24 cellular contexts compared by ENCODE assay signal in the genomic region with DNA sequence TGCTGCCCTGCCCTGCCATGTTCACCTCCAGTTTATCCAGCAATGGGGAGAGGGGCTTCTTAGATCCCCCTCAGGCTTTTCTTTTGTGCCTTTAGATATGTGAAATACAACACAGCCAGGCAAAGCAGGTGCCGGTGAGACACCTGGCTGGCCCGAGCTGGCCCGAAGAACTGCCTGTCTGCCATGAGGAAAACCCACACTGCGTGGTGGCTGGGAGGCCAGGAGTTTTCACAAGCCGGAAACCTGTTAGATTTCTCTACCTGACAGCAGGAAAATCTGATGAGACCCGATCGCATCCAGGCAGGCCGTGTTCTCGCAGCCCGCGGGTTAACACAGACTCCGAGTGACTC. TPM values are rescaled to one million over a fixed set of nuclear protein-coding genes. Genes with fewer than 3 reads are reported as not detected.
DNase-seq lines count a peak whose midpoint lies in the region; ATAC-seq, FAIRE-seq and TF ChIP-seq lines count a peak whose summit lies in the region.
"Had no signal": no experiment of that assay in that cellular context is flagged by ENCODE, and none has a peak within 500 bp of the region (broad histone marks: within the 10 kb centered on the region; RNA-seq: fewer than 3 reads in every experiment).

No MANE protein-coding gene starts in this region.

- peaks cover 10% of the 10 kb centered on the region for H3K4me1 Mint-ChIP-seq in T-helper 17 cell

- 92% methylated on average over 12 of the region's 12 CpGs for WGBS in liver

- FAIRE-seq in GM12891 (lab: Jason Lieb, UNC) (no peak), GM19239 (lab: Jason Lieb, UNC) (no peak)
- FAIRE-seq: urothelium cell line had no signal

- TF ChIP-seq POLR2A in GM12891 (IDR thresholded peaks at IDR 0.05; ENCODE audit: low read depth, low read length) = no peak

- H3K36me3 ChIP-seq in A673 (ENCODE audit: insufficient read depth, low read length, poor library complexity, severe bottlenecking) (no peaks in the 10 kb centered on the region), liver (ENCODE audit: control insufficient read depth in 4 of 4, insufficient read depth in 3 of 4, low read depth in 1 of 4, low read length in 3 of 4) (peaks cover 0 to 3% (median 0%) of the 10 kb centered on the region in 4 donors)
- H3K36me3 ChIP-seq: gastrocnemius medialis had no signal

- peak overlapping the region; percentile 90 for H3K27ac ChIP-seq in A673 (ENCODE audit: low read depth, low read length, poor library complexity, severe bottlenecking)
- H3K27ac ChIP-seq in liver (ENCODE audit: low read depth in 1 of 2, low read length in 2 of 2) = peak overlapping the region; percentile 21 to 46
- H3K27ac ChIP-seq: esophagus muscularis mucosa, gastrocnemius medialis had no signal

- H3K4me3 ChIP-seq in A673 (ENCODE audit: low read depth, low read length, poor library complexity, severe bottlenecking) (no peak overlapping the region), liver (ENCODE audit: low read depth in 1 of 3, low read length in 3 of 3) (no peak overlapping the region)
- H3K4me3 ChIP-seq: esophagus muscularis mucosa, gastrocnemius medialis had no signal

- TF ChIP-seq CTCF in A673 (conservative IDR thresholded peaks at IDR 0.05; ENCODE audit: low read depth, low read length) (no peak), liver (IDR thresholded peaks at IDR 0.05; ENCODE audit: low read depth, low read length, missing input control) (no peak)

- no TSS peak for BruUV-seq in A673 (replicated peaks; lab: Mats Ljungman, UMichigan)

- ATAC-seq in T-helper 17 cell (no peak), GM19452 (IDR thresholded peaks at IDR 0.05; ENCODE audit: unreplicated experiment) (no peak)
- ATAC-seq: activated T-helper 17 cell treated with anti-CD3 and anti-CD28 coated beads, Interleukin-2, amount 50 U/mL, for 72 hours; naive thymus-derived CD8-positive, alpha-beta T cell had no signal

- H3K27me3 ChIP-seq in A673 (replicated peaks; ENCODE audit: insufficient read depth, low read depth, low read length, poor library complexity) = no peaks in the 10 kb centered on the region
- no peaks in the 10 kb centered on the region for H3K27me3 ChIP-seq in liver (ENCODE audit: control insufficient read depth in 4 of 4, insufficient read depth in 4 of 4, low read length in 3 of 4)

- H3K4me3 Mint-ChIP-seq in T-helper 17 cell = no peak overlapping the region
- H3K4me3 Mint-ChIP-seq: activated naive CD8-positive, alpha-beta T cell treated with anti-CD3 and anti-CD28 coated beads for 36 hours had no signal

- CTCF ChIA-PET in A673 (lab: Charles Lee) = no interaction called here

- H3K9me3 ChIP-seq in A673 (ENCODE audit: low read depth, low read length, poor library complexity, severe bottlenecking) (no peaks in the 10 kb centered on the region), T-helper 17 cell (ENCODE audit: control insufficient read depth, low read length, poor library complexity, severe bottlenecking) (no peaks in the 10 kb centered on the region), liver (ENCODE audit: control insufficient read depth in 4 of 4, low read length in 3 of 4) (no peaks in the 10 kb centered on the region)
- H3K9me3 ChIP-seq: esophagus muscularis mucosa, gastrocnemius medialis had no signal

- no peak overlapping the region for H3K9ac ChIP-seq in liver (ENCODE audit: low read depth in 1 of 2, low read length in 2 of 2)

- H3K27ac Mint-ChIP-seq in T-helper 17 cell = peak overlapping the region; percentile 75
- H3K27ac Mint-ChIP-seq: activated naive CD8-positive, alpha-beta T cell treated with anti-CD3 and anti-CD28 coated beads for 36 hours had no signal

- DNase-seq in A673 (ENCODE audit: low spot score) (no peak), GM12891 (ENCODE audit: insufficient read length, low spot score) (peak; percentile 21), T-helper 17 cell (no peak), cerebellum (ENCODE audit: low spot score) (no peak), NCI-H1105 treated with DMSO at 0.1 percent for 48 hours (lab: John Stamatoyannopoulos, UW) (no peak), GM19239 (ENCODE audit: insufficient read length, low spot score) (no peak)
- DNase-seq: activated CD4-positive, CD25-positive, alpha-beta regulatory T cell treated with anti-CD3 and anti-CD28 coated beads, Interleukin-2, amount 50 U/mL, for 72 hours; activated naive CD8-positive, alpha-beta T cell treated with anti-CD3 and anti-CD28 coated beads for 36 hours; CD4-positive, CD25-positive, alpha-beta regulatory T cell; effector memory CD4-positive, alpha-beta T cell; GDM1; naive thymus-derived CD8-positive, alpha-beta T cell; NCI-H1092 treated with DMSO at 0.1 percent for 48 hours; NCI-H2081; NCI-H345; SHP77 had no signal

- H3K4me1 ChIP-seq in A673 (ENCODE audit: insufficient read depth, low read length, poor library complexity, severe bottlenecking) (peaks cover 53% of the 10 kb centered on the region), liver (ENCODE audit: control insufficient read depth in 4 of 4, insufficient read depth in 4 of 4, low read length in 3 of 4) (peaks cover 19 to 56% (median 38%) of the 10 kb centered on the region in 4 donors)

- no peak for TF ChIP-seq RAD21 in liver (IDR thresholded peaks at IDR 0.05)

- H3K27me3 Mint-ChIP-seq in T-helper 17 cell = no peaks in the 10 kb centered on the region
- H3K27me3 Mint-ChIP-seq: activated naive CD8-positive, alpha-beta T cell treated with anti-CD3 and anti-CD28 coated beads for 36 hours; activated T-helper 17 cell treated with anti-CD3 and anti-CD28 coated beads, Interleukin-2, amount 50 U/mL, for 72 hours; CD4-positive, CD25-positive, alpha-beta regulatory T cell had no signal

- POLR2A ChIA-PET in A673 (lab: Charles Lee; ENCODE audit: low non-redundant PET) = no interaction called here

- intact Hi-C loops in A673 (cut with micrococcal nuclease; ENCODE audit: unreplicated experiment) = no loop called here

- no peaks in the 10 kb centered on the region for H3K36me3 Mint-ChIP-seq in T-helper 17 cell (ENCODE audit: low read depth)
- H3K36me3 Mint-ChIP-seq: activated naive CD8-positive, alpha-beta T cell treated with anti-CD3 and anti-CD28 coated beads for 36 hours; CD4-positive, CD25-positive, alpha-beta regulatory T cell; naive thymus-derived CD8-positive, alpha-beta T cell had no signal

TF ChIP-seq in GM12891, 5 proteins besides CTCF, POLR2A, EP300 and RAD21:
- TF ChIP-seq POLR2AphosphoS5 (IDR thresholded peaks at IDR 0.05; ENCODE audit: low read depth, low read length) (no peak), SPI1 (IDR thresholded peaks at IDR 0.05; ENCODE audit: low read depth, low read length) (no peak), PAX5 (IDR thresholded peaks at IDR 0.05; ENCODE audit: insufficient read depth, low read length, severe bottlenecking) (no peak), TAF1 (IDR thresholded peaks at IDR 0.05; ENCODE audit: low read depth, low read length) (no peak), POU2F2 (IDR thresholded peaks at IDR 0.05; ENCODE audit: low read depth, low read length) (no peak)

TF ChIP-seq in liver, 16 proteins besides CTCF, POLR2A, EP300 and RAD21 (continues in another document):
- TF ChIP-seq HNF4G (IDR thresholded peaks at IDR 0.05) (no peak), RXRA (IDR thresholded peaks at IDR 0.05) (no peak), FOXA1 (IDR thresholded peaks at IDR 0.05) (no peak), NR2F2 (IDR thresholded peaks at IDR 0.05) (no peak), JUND (IDR thresholded peaks at IDR 0.05) (no peak), TAF1 (conservative IDR thresholded peaks at IDR 0.05) (no peak), SP1 (IDR thresholded peaks at IDR 0.05) (no peak), YY1 (IDR thresholded peaks at IDR 0.05) (no peak), EGR1 (IDR thresholded peaks at IDR 0.05; ENCODE audit: low read depth in 2 of 2) (no peak)
- TF ChIP-seq, protein P1, sequence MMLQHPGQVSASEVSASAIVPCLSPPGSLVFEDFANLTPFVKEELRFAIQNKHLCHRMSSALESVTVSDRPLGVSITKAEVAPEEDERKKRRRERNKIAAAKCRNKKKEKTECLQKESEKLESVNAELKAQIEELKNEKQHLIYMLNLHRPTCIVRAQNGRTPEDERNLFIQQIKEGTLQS (IDR thresholded peaks at IDR 0.05) = no peak
- TF ChIP-seq, protein P2, sequence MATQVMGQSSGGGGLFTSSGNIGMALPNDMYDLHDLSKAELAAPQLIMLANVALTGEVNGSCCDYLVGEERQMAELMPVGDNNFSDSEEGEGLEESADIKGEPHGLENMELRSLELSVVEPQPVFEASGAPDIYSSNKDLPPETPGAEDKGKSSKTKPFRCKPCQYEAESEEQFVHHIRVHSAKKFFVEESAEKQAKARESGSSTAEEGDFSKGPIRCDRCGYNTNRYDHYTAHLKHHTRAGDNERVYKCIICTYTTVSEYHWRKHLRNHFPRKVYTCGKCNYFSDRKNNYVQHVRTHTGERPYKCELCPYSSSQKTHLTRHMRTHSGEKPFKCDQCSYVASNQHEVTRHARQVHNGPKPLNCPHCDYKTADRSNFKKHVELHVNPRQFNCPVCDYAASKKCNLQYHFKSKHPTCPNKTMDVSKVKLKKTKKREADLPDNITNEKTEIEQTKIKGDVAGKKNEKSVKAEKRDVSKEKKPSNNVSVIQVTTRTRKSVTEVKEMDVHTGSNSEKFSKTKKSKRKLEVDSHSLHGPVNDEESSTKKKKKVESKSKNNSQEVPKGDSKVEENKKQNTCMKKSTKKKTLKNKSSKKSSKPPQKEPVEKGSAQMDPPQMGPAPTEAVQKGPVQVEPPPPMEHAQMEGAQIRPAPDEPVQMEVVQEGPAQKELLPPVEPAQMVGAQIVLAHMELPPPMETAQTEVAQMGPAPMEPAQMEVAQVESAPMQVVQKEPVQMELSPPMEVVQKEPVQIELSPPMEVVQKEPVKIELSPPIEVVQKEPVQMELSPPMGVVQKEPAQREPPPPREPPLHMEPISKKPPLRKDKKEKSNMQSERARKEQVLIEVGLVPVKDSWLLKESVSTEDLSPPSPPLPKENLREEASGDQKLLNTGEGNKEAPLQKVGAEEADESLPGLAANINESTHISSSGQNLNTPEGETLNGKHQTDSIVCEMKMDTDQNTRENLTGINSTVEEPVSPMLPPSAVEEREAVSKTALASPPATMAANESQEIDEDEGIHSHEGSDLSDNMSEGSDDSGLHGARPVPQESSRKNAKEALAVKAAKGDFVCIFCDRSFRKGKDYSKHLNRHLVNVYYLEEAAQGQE (IDR thresholded peaks at IDR 0.05) = no peak

RNA-seq across cellular contexts. Expression of a gene that starts 5.7 kb away (rescaled TPM):
- total RNA-seq in A673 (2021) = 5.0 and 5.3 TPM in 2 replicates
- polyA plus RNA-seq in GM12891 (2012; ENCODE audit: low read depth, missing spikeins) = 0.21 TPM
- total RNA-seq in T-helper 17 cell = 1 to 10 TPM; 2.2 to 2.4 TPM
- under 1 TPM; 0.23 to 0.33 TPM for total RNA-seq in liver
- polyA plus RNA-seq in liver = under 1 TPM in 1 of 2 donors, not detected in 1; 0.03 TPM
- total RNA-seq in cerebellum = 0.45 TPM
- total RNA-seq: mesenteric fat pad; naive thymus-derived CD8-positive, alpha-beta T cell had no signal
- polyA plus RNA-seq: AG04450; CD4-positive, CD25-positive, alpha-beta regulatory T cell; naive thymus-derived CD8-positive, alpha-beta T cell had no signal

RNA-seq across cellular contexts. Expression of a gene that starts 36.5 kb away (rescaled TPM):
- total RNA-seq in A673 (2021) = 30.7 and 44.3 TPM in 2 replicates
- polyA plus RNA-seq in GM12891 (2012; ENCODE audit: low read depth, missing spikeins) = 22.9 TPM
- total RNA-seq in T-helper 17 cell = 10 to 100 TPM; 28.0 to 32.6 TPM
- 10 to 100 TPM in 1 of 2 donors, 1 to 10 TPM in 1; 7.4 to 25.0 TPM for total RNA-seq in liver
- polyA plus RNA-seq in liver = 10 to 100 TPM in 1 of 2 donors, 1 to 10 TPM in 1; 6.4 to 19.7 TPM
- total RNA-seq in cerebellum = 6.3 TPM

RNA-seq across cellular contexts. Expression of a gene that starts 38.1 kb away (rescaled TPM):
- total RNA-seq in A673 (2021) (38.5 and 48.4 TPM in 2 replicates), T-helper 17 cell (1 to 10 TPM; 4.1 to 9.4 TPM), liver (10 to 100 TPM in 1 of 2 donors, 1 to 10 TPM in 1; 5.4 to 52.7 TPM), cerebellum (0.82 TPM)
- 0.69 TPM for polyA plus RNA-seq in GM12891 (2012; ENCODE audit: low read depth, missing spikeins)
- 10 to 100 TPM; 17.5 to 58.4 TPM for polyA plus RNA-seq in liver
- total RNA-seq: naive thymus-derived CD8-positive, alpha-beta T cell had no signal
- polyA plus RNA-seq: AG04450; naive thymus-derived CD8-positive, alpha-beta T cell had no signal
